Comparison of ENCODE assay signal across 13 cellular contexts in the genomic region with DNA sequence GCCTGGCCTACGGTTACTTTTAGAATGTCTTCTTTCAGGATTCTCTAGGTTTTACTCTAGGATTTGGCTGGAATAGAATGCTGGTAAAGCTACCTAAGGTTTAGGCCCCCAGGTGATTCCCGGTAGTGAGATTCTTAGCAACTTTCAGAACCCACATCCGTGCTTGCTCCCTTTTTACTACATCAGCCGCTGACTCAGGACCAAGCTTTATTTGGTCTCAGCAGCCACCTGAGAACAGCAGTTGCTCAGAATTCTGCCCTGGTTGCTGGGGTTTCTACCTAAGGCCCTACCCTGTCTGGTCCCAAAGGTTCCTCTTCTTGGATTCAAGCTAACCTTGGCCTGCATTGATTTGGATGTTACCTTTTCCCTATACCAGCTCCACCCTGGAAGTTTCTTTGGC. TPM values are rescaled to one million over a fixed set of nuclear protein-coding genes. Genes with fewer than 3 reads are reported as not detected.
A peak's percentile ranks its signal among the peaks of the same experiment; 100 is the strongest.
DNase-seq lines count a peak whose midpoint lies in the region; ATAC-seq, FAIRE-seq and TF ChIP-seq lines count a peak whose summit lies in the region.
"Had no signal": no experiment of that assay in that cellular context is flagged by ENCODE, and none has a peak within 500 bp of the region (broad histone marks: within the 10 kb centered on the region; RNA-seq: fewer than 3 reads in every experiment).

No MANE protein-coding gene starts in this region.

- WGBS in K562 (ENCODE audit: insufficient coverage, low coverage, missing lambda C conversion rate) = 71% methylated on average over 4 of the region's 4 CpGs
- 95% methylated on average over 4 of the region's 4 CpGs for WGBS in right cardiac atrium

- CTCF ChIA-PET in K562 (lab: Yijun Ruan, JAX; ENCODE audit: low intra/inter-chr PET ratio) = no interaction called here

- H2AFZ ChIP-seq in K562 (ENCODE audit: low read depth, low read length) = peak overlapping the region; percentile 60

- no peak for TF ChIP-seq POLR2A in K562 (conservative IDR thresholded peaks at IDR 0.05)

- POLR2A ChIA-PET in K562 (lab: Yijun Ruan, JAX) = interaction anchor here (0.6 to 1.5 kb wide), 4 partner anchors 8 to 268 kb away, joined by 3 to 7 read pairs (median 5); a partner anchor contains a TSS

- ATAC-seq in GM18520 (IDR thresholded peaks at IDR 0.05; ENCODE audit: unreplicated experiment) (peak; percentile 4), GM21447 (IDR thresholded peaks at IDR 0.05; ENCODE audit: unreplicated experiment) (peak; percentile 36), HG03095 (IDR thresholded peaks at IDR 0.05; ENCODE audit: unreplicated experiment) (peak; percentile 35), K562 (no peak; the same call in 2 of the 3 replicates), right cardiac atrium (no peak)
- ATAC-seq: naive thymus-derived CD4-positive, alpha-beta T cell had no signal

- in situ Hi-C loops in K562 (cut with MboI) = no loop called here

- no peaks in the 10 kb centered on the region for H4K20me1 ChIP-seq in K562 (replicated peaks; ENCODE audit: control insufficient read depth, insufficient read depth, low read length)

- H3K4me2 ChIP-seq in K562 (ENCODE audit: insufficient read depth, low read length) = no peak overlapping the region

- FAIRE-seq in K562 (lab: Jason Lieb, UNC) = no peak

- H3K9me1 ChIP-seq in K562 (ENCODE audit: control insufficient read depth, insufficient read depth, low read length) = no peaks in the 10 kb centered on the region

- no peak for TF ChIP-seq EP300 in K562 (IDR thresholded peaks at IDR 0.05; ENCODE audit: low read length)

- DNase-seq in K562 (ENCODE audit: extremely low read depth in 1 of 4, low spot score in 3 of 4) (peak in 1 of 4 experiments; percentile 5), kidney glomerular epithelial cell (lab: John Stamatoyannopoulos, UW) (no peak), right cardiac atrium (no peak), GM19240 (ENCODE audit: insufficient read length, low spot score) (no peak), COLO829 (ENCODE audit: low spot score) (no peak)
- DNase-seq: activated CD8-positive, alpha-beta memory T cell treated with anti-CD3 and anti-CD28 coated beads for 24 hours; anterior cingulate cortex; naive thymus-derived CD4-positive, alpha-beta T cell; NCI-H510A treated with DMSO at 0.1 percent for 48 hours had no signal

- intact Hi-C loops in K562 (cut with micrococcal nuclease) (no loop called here), right cardiac atrium (cut with DNase I) (no loop called here)

- H3K79me2 ChIP-seq in K562 (ENCODE audit: control insufficient read depth, insufficient read depth, low read length) = no peaks in the 10 kb centered on the region

- BruUV-seq in K562 (replicated peaks; lab: Mats Ljungman, UMichigan) = no TSS peak

- no peak overlapping the region for H3K9ac ChIP-seq in K562 (ENCODE audit: insufficient read depth in 1 of 2, low read depth in 2 of 2, low read length in 2 of 2)

- H3K4me1 ChIP-seq in K562 (replicated peaks in 1 of 2; ENCODE audit: control insufficient read depth in 2 of 2, insufficient read depth in 2 of 2, low read length in 2 of 2) (peaks cover 3 to 10% of the 10 kb centered on the region in 2 experiments; a peak in 3 of 5 replicates), right cardiac atrium (ENCODE audit: control insufficient read depth, insufficient read depth, low read length) (no peaks in the 10 kb centered on the region)

- H3K9me3 ChIP-seq in K562 (replicated peaks; ENCODE audit: control insufficient read depth, insufficient read depth, low read depth, low read length) = no peaks in the 10 kb centered on the region
- H3K9me3 ChIP-seq in right cardiac atrium (ENCODE audit: control insufficient read depth, low read length) = no peaks in the 10 kb centered on the region

- H3K27ac ChIP-seq in K562 (ENCODE audit: extremely low read depth, low read depth, low read length) (no peak overlapping the region), right cardiac atrium (ENCODE audit: low read length) (no peak overlapping the region)
- H3K27ac ChIP-seq: SK-N-MC had no signal

- TF ChIP-seq RAD21 in K562 (CRISPR knock-in tag; conservative IDR thresholded peaks at IDR 0.05 in 1 of 2, IDR thresholded peaks at IDR 0.05 in 1 of 2) = no peak

- no peaks in the 10 kb centered on the region for H3K27me3 ChIP-seq in K562 (ENCODE audit: control insufficient read depth in 2 of 2, insufficient read depth in 2 of 2, low read length in 2 of 2)
- H3K27me3 ChIP-seq in right cardiac atrium (ENCODE audit: control insufficient read depth, insufficient read depth) = no peaks in the 10 kb centered on the region

- H3K36me3 ChIP-seq in K562 (ENCODE audit: control insufficient read depth, insufficient read depth, low read length) = no peaks in the 10 kb centered on the region

- no peak for TF ChIP-seq CTCF in K562 (IDR thresholded peaks at IDR 0.05 in 2 of 3, conservative IDR thresholded peaks at IDR 0.05 in 1 of 3; ENCODE audit: insufficient read depth in 2 of 3, low read depth in 1 of 3, low read length in 3 of 3)

- H3K4me3 ChIP-seq in K562 (no peak overlapping the region), right cardiac atrium (ENCODE audit: low read length) (no peak overlapping the region)
- H3K4me3 ChIP-seq: SK-N-MC had no signal

TF ChIP-seq in K562, 482 proteins besides CTCF, POLR2A, EP300 and RAD21 (continues in another document):
- TF ChIP-seq SOX6 (IDR thresholded peaks at IDR 0.05) (no peak), SIX5 (IDR thresholded peaks at IDR 0.05; ENCODE audit: borderline replicate concordance in 1 of 2, insufficient read depth in 1 of 2, low read depth in 1 of 2, low read length in 2 of 2) (no peak), SMAD3 (CRISPR knock-in tag; conservative IDR thresholded peaks at IDR 0.05) (no peak), ZNF780A (CRISPR knock-in tag; IDR thresholded peaks at IDR 0.05) (no peak), ZNF644 (tag; IDR thresholded peaks at IDR 0.05; ENCODE audit: low read depth) (no peak), RBBP5 (IDR thresholded peaks at IDR 0.05; ENCODE audit: borderline replicate concordance, insufficient read depth, low read length, poor library complexity, severe bottlenecking) (no peak), ZNF583 (CRISPR knock-in tag; IDR thresholded peaks at IDR 0.05) (no peak), SREBF1 (IDR thresholded peaks at IDR 0.05; ENCODE audit: borderline replicate concordance, low read depth, low read length) (no peak), TAL1 (IDR thresholded peaks at IDR 0.05) (no peak)
- TF ChIP-seq, protein P1, sequence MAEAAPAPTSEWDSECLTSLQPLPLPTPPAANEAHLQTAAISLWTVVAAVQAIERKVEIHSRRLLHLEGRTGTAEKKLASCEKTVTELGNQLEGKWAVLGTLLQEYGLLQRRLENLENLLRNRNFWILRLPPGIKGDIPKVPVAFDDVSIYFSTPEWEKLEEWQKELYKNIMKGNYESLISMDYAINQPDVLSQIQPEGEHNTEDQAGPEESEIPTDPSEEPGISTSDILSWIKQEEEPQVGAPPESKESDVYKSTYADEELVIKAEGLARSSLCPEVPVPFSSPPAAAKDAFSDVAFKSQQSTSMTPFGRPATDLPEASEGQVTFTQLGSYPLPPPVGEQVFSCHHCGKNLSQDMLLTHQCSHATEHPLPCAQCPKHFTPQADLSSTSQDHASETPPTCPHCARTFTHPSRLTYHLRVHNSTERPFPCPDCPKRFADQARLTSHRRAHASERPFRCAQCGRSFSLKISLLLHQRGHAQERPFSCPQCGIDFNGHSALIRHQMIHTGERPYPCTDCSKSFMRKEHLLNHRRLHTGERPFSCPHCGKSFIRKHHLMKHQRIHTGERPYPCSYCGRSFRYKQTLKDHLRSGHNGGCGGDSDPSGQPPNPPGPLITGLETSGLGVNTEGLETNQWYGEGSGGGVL (CRISPR knock-in tag; IDR thresholded peaks at IDR 0.05) = no peak
- TF ChIP-seq, protein P2, sequence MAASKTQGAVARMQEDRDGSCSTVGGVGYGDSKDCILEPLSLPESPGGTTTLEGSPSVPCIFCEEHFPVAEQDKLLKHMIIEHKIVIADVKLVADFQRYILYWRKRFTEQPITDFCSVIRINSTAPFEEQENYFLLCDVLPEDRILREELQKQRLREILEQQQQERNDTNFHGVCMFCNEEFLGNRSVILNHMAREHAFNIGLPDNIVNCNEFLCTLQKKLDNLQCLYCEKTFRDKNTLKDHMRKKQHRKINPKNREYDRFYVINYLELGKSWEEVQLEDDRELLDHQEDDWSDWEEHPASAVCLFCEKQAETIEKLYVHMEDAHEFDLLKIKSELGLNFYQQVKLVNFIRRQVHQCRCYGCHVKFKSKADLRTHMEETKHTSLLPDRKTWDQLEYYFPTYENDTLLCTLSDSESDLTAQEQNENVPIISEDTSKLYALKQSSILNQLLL (CRISPR knock-in tag; IDR thresholded peaks at IDR 0.05; ENCODE audit: borderline replicate concordance) = no peak

RNA-seq across cellular contexts. Expression of a gene that starts 36.1 kb away (rescaled TPM):
- 122 and 367 TPM in 2 replicates for total RNA-seq in K562 (2011; cell fraction: chromatin; rRNA removed; ENCODE audit: low replicate concordance)
- 101 and 132 TPM in 2 replicates for total RNA-seq in K562 (2011; cell fraction: nucleolus; rRNA removed)
- 250 and 347 TPM in 2 replicates for total RNA-seq in K562 (2011; cell fraction: nucleoplasm; rRNA removed)
- 213 and 332 TPM in 2 replicates for total RNA-seq in K562 (2014; rRNA removed)
- 378 and 409 TPM in 2 replicates for total RNA-seq in K562 (2014; rRNA removed; fragmentation: Illumina TruSeq; extraction: Trizol)
- 341 and 397 TPM in 2 replicates for total RNA-seq in K562 (2015; rRNA removed; fragmentation: Illumina TruSeq; extraction: Trizol)
- 302 and 312 TPM in 2 replicates for total RNA-seq in K562 (2021)
- polyA plus RNA-seq in K562 (2011; rRNA removed) = 451 and 487 TPM in 2 replicates
- polyA plus RNA-seq in K562 (2011; cell fraction: cytosol; rRNA removed) = 117 and 214 TPM in 2 replicates
- 97.9 and 211 TPM in 2 replicates for polyA plus RNA-seq in K562 (2011; cell fraction: nucleus; rRNA removed)
- 263 and 279 TPM in 2 replicates for polyA plus RNA-seq in K562 (2012)
- polyA plus RNA-seq in K562 (2014; fragmentation: Illumina TruSeq; extraction: Trizol) = 354 and 361 TPM in 2 replicates
- polyA plus RNA-seq in K562 (2014; fragmentation: Nextera tagmentation; extraction: Ambion mirVana) = 100 to 1,000 TPM; 384 to 550 TPM
- 389 and 437 TPM in 2 replicates for polyA plus RNA-seq in K562 (2014; rRNA removed)
- 148 and 223 TPM in 2 replicates for polyA minus RNA-seq in K562 (2011; rRNA and poly(A)+ RNA removed)
- polyA minus RNA-seq in K562 (2011; cell fraction: cytosol; rRNA and poly(A)+ RNA removed) = 44.6 and 66.0 TPM in 2 replicates
- polyA minus RNA-seq in K562 (2011; cell fraction: nucleus; rRNA and poly(A)+ RNA removed) = 155 and 334 TPM in 2 replicates
- 100 to 1,000 TPM; 283 to 340 (median 304) TPM for total RNA-seq in right cardiac atrium
- polyA plus RNA-seq in right cardiac atrium = 767 TPM

Comparison
In these comparisons a context has a peak if more than half of its experiments do, and no peak if none do; other contexts are left out.
1. ATAC-seq: peak in GM18520 (single experiment), GM21447 (single experiment) and HG03095 (single experiment); none in K562 (single experiment) and right cardiac atrium (0 of 2).